Comparison of ENCODE assay signal across 11 cellular contexts in genomic region chr6:109117346-109118035, GRCh38. TPM values are rescaled to one million over a fixed set of nuclear protein-coding genes. Genes with fewer than 3 reads are reported as not detected.
DNase-seq lines count a peak whose midpoint lies in the region; ATAC-seq, FAIRE-seq and TF ChIP-seq lines count a peak whose summit lies in the region.
"Had no signal": no experiment of that assay in that cellular context is flagged by ENCODE, and none has a peak within 500 bp of the region (broad histone marks: within the 10 kb centered on the region; RNA-seq: fewer than 3 reads in every experiment).

No MANE protein-coding gene starts in this region.

- TF ChIP-seq CTCF in HEK293 (tag by site-specific recombination; IDR thresholded peaks at IDR 0.05) (no peak), NB4 (IDR thresholded peaks at IDR 0.05; ENCODE audit: low read depth, low read length) (no peak), kidney (IDR thresholded peaks at IDR 0.05; ENCODE audit: borderline replicate concordance, extremely low read depth, insufficient read depth) (no peak)

- intact Hi-C loops in kidney (cut with DNase I) = no loop called here

- H3K4me1 ChIP-seq in HEK293 (ENCODE audit: control insufficient read depth, insufficient read depth, low read length) (peaks cover 35% of the 10 kb centered on the region), kidney (ENCODE audit: control insufficient read depth in 1 of 2, insufficient read depth in 1 of 2, low read depth in 1 of 2, low read length in 2 of 2) (peaks cover 11 to 28% of the 10 kb centered on the region in 2 donors)

- peak; percentile 62 for ATAC-seq in GM18502 (IDR thresholded peaks at IDR 0.05; ENCODE audit: poor library complexity, unreplicated experiment)
- ATAC-seq: Panc1; stimulated activated effector memory CD8-positive, alpha-beta T cell treated with anti-CD3 and anti-CD28 coated beads, Interleukin-12 subunit alpha, Interleukin-12 subunit beta, amount 100 ng/mL, for 72 hours had no signal

- CTCF ChIA-PET in HEK293 (lab: Yijun Ruan, JAX) = no interaction called here

- H3K9ac ChIP-seq in kidney (ENCODE audit: low read length in 2 of 2) = no peak overlapping the region

- H3K4me3 ChIP-seq in HEK293 (ENCODE audit: low read depth, low read length) (no peak overlapping the region), NB4 (ENCODE audit: low read depth, low read length) (no peak overlapping the region), kidney (ENCODE audit: low read length in 2 of 2) (peak overlapping the region in 1 of 2 donors; percentile 16)

- no peaks in the 10 kb centered on the region for H3K36me3 ChIP-seq in HEK293 (ENCODE audit: control insufficient read depth in 2 of 2, insufficient read depth in 1 of 2, low read length in 2 of 2)
- H3K36me3 ChIP-seq in kidney (ENCODE audit: control insufficient read depth in 1 of 2, insufficient read depth in 2 of 2, low read length in 2 of 2) = no peaks in the 10 kb centered on the region

- FAIRE-seq in kidney (lab: Jason Lieb, UNC) (peak; percentile 58), urothelium cell line (lab: Jason Lieb, UNC) (no peak)

- no peak for TF ChIP-seq POLR2A in NB4 (IDR thresholded peaks at IDR 0.05; ENCODE audit: extremely low read depth, insufficient read length)

- H3K9me3 ChIP-seq in HEK293 (ENCODE audit: control insufficient read depth, insufficient read depth, low read depth, low read length) (no peaks in the 10 kb centered on the region), kidney (ENCODE audit: control insufficient read depth in 1 of 2, low read length in 2 of 2) (no peaks in the 10 kb centered on the region)

- H3K27ac ChIP-seq in HEK293 (ENCODE audit: extremely low read depth, low read depth, low read length) (no peak overlapping the region), kidney (ENCODE audit: low read depth in 2 of 2, low read length in 2 of 2) (peak overlapping the region in 1 of 2 donors; percentile 26)

- DNase-seq in NB4 (ENCODE audit: low read depth) = peak; percentile 91
- DNase-seq in kidney = no peak
- no peak for DNase-seq in NCI-H1105 treated with DMSO at 0.1 percent for 48 hours (lab: John Stamatoyannopoulos, UW)
- no peak for DNase-seq in NCI-H2107 treated with DMSO at 0.1 percent for 48 hours (lab: John Stamatoyannopoulos, UW; ENCODE audit: unreplicated experiment)
- DNase-seq in urothelium cell line (ENCODE audit: low spot score) = no peak
- no peak for DNase-seq in hepatic stellate cell (ENCODE audit: low spot score)
- DNase-seq: DMS 273 treated with DMSO at 0.1 percent for 48 hours had no signal

- POLR2A ChIA-PET in HEK293 (lab: Yijun Ruan, JAX) = no interaction called here

TF ChIP-seq in HEK293, 187 proteins besides CTCF, POLR2A, EP300 and RAD21:
- TF ChIP-seq ZNF211 (tag by site-specific recombination; IDR thresholded peaks at IDR 0.05; ENCODE audit: low read depth) (no peak), ZBTB17 (tag by site-specific recombination; IDR thresholded peaks at IDR 0.05) (peak; percentile 83), ZNF133 (tag by site-specific recombination; IDR thresholded peaks at IDR 0.05) (peak; percentile 82), ZFP3 (tag by site-specific recombination; IDR thresholded peaks at IDR 0.05; ENCODE audit: low read depth) (no peak), ZNF530 (tag by site-specific recombination; IDR thresholded peaks at IDR 0.05; ENCODE audit: low read depth) (no peak), ZNF350 (tag by site-specific recombination; IDR thresholded peaks at IDR 0.05) (no peak), GLIS1 (tag by site-specific recombination; IDR thresholded peaks at IDR 0.05) (no peak)

RNA-seq across cellular contexts. Expression of gene CEP57L1, which starts 22.2 kb away (rescaled TPM):
- 10.6 TPM for total RNA-seq in kidney
- polyA plus RNA-seq in kidney (ENCODE audit: insufficient read depth, low read depth, low replicate concordance) = 6.3 TPM

RNA-seq across cellular contexts. Expression of gene SESN1, which starts 22.8 kb away (rescaled TPM):
- total RNA-seq in kidney = 26.0 TPM
- polyA plus RNA-seq in kidney (ENCODE audit: insufficient read depth, low read depth, low replicate concordance) = 14.8 TPM
